Comparison of ENCODE assay signal across 22 cellular contexts in genomic region chr2:229679393-229680125, GRCh38. TPM values are rescaled to one million over a fixed set of nuclear protein-coding genes. Genes with fewer than 3 reads are reported as not detected.
A peak's percentile ranks its signal among the peaks of the same experiment; 100 is the strongest.
DNase-seq lines count a peak whose midpoint lies in the region; ATAC-seq and TF ChIP-seq lines count a peak whose summit lies in the region.
"Had no signal": no experiment of that assay in that cellular context is flagged by ENCODE, and none has a peak within 500 bp of the region (broad histone marks: within the 10 kb centered on the region; RNA-seq: fewer than 3 reads in every experiment).

No MANE protein-coding gene starts in this region.

- no TSS peak for BruUV-seq in MCF 10A (replicated peaks; lab: Mats Ljungman, UMichigan)

- H3K27me3 Mint-ChIP-seq in MCF 10A (ENCODE audit: insufficient read depth, unreplicated experiment), result no peaks in the 10 kb centered on the region

- no peaks in the 10 kb centered on the region for H3K4me1 ChIP-seq in breast epithelium
- no peaks in the 10 kb centered on the region for H3K4me1 ChIP-seq in RWPE2 (ENCODE audit: insufficient read depth, poor library complexity, severe bottlenecking)
- H3K4me1 ChIP-seq: SJSA1 had no signal

- H3K9me3 ChIP-seq in breast epithelium (no peaks in the 10 kb centered on the region), RWPE2 (ENCODE audit: severe bottlenecking) (no peaks in the 10 kb centered on the region)
- H3K9me3 ChIP-seq: SJSA1 had no signal

- DNase-seq in MCF 10A (ENCODE audit: unreplicated experiment) (peak; percentile 38), breast epithelium (ENCODE audit: low spot score in 2 of 2) (no peak), RWPE2 (ENCODE audit: low spot score) (no peak), epithelial cell of proximal tubule (ENCODE audit: low read depth) (peak; percentile 19), renal cortical epithelial cell (ENCODE audit: low read depth) (peak; percentile 88)
- DNase-seq: CD4-positive, alpha-beta memory T cell; DMS53; GDM1; GM23248; KBM-7; NCI-H1417 treated with DMSO at 0.1 percent for 48 hours; NCI-H187 treated with DMSO at 0.1 percent for 48 hours; NCI-H226; NCI-H524 treated with DMSO at 0.1 percent for 48 hours; PC-3 had no signal

- H3K9me3 Mint-ChIP-seq in MCF 10A (ENCODE audit: unreplicated experiment), result no peaks in the 10 kb centered on the region

- peaks cover 0 to 4% of the 10 kb centered on the region in 2 donors for H3K27me3 ChIP-seq in breast epithelium
- H3K27me3 ChIP-seq in RWPE2 (ENCODE audit: insufficient read depth, poor library complexity, severe bottlenecking), result peaks cover 2% of the 10 kb centered on the region
- H3K27me3 ChIP-seq: SJSA1 had no signal

- peaks cover 6% of the 10 kb centered on the region for H3K36me3 Mint-ChIP-seq in MCF 10A (ENCODE audit: insufficient read depth, unreplicated experiment)
- H3K36me3 Mint-ChIP-seq: CD4-positive, alpha-beta memory T cell had no signal

- POLR2A ChIA-PET in MCF 10A (lab: Yijun Ruan, JAX), result no interaction called here

- no peak for TF ChIP-seq CTCF in MCF 10A (IDR thresholded peaks at IDR 0.05; ENCODE audit: unreplicated experiment)
- TF ChIP-seq CTCF in breast epithelium (IDR thresholded peaks at IDR 0.05), result no peak
- TF ChIP-seq CTCF in RWPE2 (IDR thresholded peaks at IDR 0.05; ENCODE audit: poor library complexity, severe bottlenecking), result no peak
- TF ChIP-seq CTCF in epithelial cell of proximal tubule (conservative IDR thresholded peaks at IDR 0.05; ENCODE audit: low read depth, low read length), result no peak

- 0 out of 3 replicates have a peak, but pooled peaks have one; percentile 31 for ATAC-seq in RWPE2 (ENCODE audit: low read depth)
- no peak for ATAC-seq in HG02981 (IDR thresholded peaks at IDR 0.05; ENCODE audit: unreplicated experiment)
- no peak for ATAC-seq in HG03520 (IDR thresholded peaks at IDR 0.05; ENCODE audit: unreplicated experiment)
- ATAC-seq in GM19467 (IDR thresholded peaks at IDR 0.05; ENCODE audit: unreplicated experiment), result no peak
- ATAC-seq: HCT116, HepG2, PC-3 had no signal

- intact Hi-C loops in MCF 10A (cut with micrococcal nuclease) (no loop called here), breast epithelium (cut with DNase I; ENCODE audit: low total_unique reads) (no loop called here)

- H3K4me3 ChIP-seq in breast epithelium, result no peak overlapping the region
- no peak overlapping the region for H3K4me3 ChIP-seq in RWPE2 (ENCODE audit: severe bottlenecking)
- H3K4me3 ChIP-seq in epithelial cell of proximal tubule (ENCODE audit: low read depth, low read length), result no peak overlapping the region
- H3K4me3 ChIP-seq: GM23248, SJSA1 had no signal

- TF ChIP-seq POLR2A in breast epithelium (IDR thresholded peaks at IDR 0.05), result no peak

- no peaks in the 10 kb centered on the region for H3K4me1 Mint-ChIP-seq in MCF 10A (ENCODE audit: insufficient read depth, unreplicated experiment)
- H3K4me1 Mint-ChIP-seq: CD4-positive, alpha-beta memory T cell had no signal

- H3K27ac ChIP-seq in breast epithelium (no peak overlapping the region), RWPE2 (ENCODE audit: poor library complexity, severe bottlenecking) (no peak overlapping the region)
- H3K27ac ChIP-seq: 22Rv1, GM23248, SJSA1 had no signal

- no peak overlapping the region for H3K4me3 Mint-ChIP-seq in MCF 10A (ENCODE audit: unreplicated experiment)
- H3K4me3 Mint-ChIP-seq: CD4-positive, alpha-beta memory T cell had no signal

- CTCF ChIA-PET in MCF 10A (lab: Yijun Ruan, JAX), result interaction anchor here (0.8 kb wide), 1 partner anchor 70 kb away, joined by 3 read pairs; no protein-coding TSS in a partner anchor

- H3K36me3 ChIP-seq in breast epithelium (no peaks in the 10 kb centered on the region), RWPE2 (ENCODE audit: low read depth) (no peaks in the 10 kb centered on the region)
- H3K36me3 ChIP-seq: SJSA1 had no signal

- H3K27ac Mint-ChIP-seq in MCF 10A (ENCODE audit: low read depth, unreplicated experiment), result no peak overlapping the region
- H3K27ac Mint-ChIP-seq: CD4-positive, alpha-beta memory T cell had no signal

RNA-seq across cellular contexts. Expression of gene DNER, which starts 34.8 kb away (rescaled TPM):
- 49.2 and 62.6 TPM in 2 replicates for total RNA-seq in MCF 10A (2022)
- 1 to 10 TPM; 1.3 to 2.6 (median 1.6) TPM for total RNA-seq in breast epithelium
- 1.3 and 2.7 TPM in 2 replicates for total RNA-seq in epithelial cell of proximal tubule
- 1.2 TPM in 1 of 2 replicates, not detected in the other for total RNA-seq in renal cortical epithelial cell
- total RNA-seq: CD4-positive, alpha-beta memory T cell; HepG2 had no signal

Comparison
In these comparisons a context has a peak if more than half of its experiments do, and no peak if none do; other contexts are left out.
1. DNase-seq: peak in MCF 10A (single experiment), epithelial cell of proximal tubule (single experiment) and renal cortical epithelial cell (single experiment); none in breast epithelium (0 of 2) and RWPE2 (single experiment).
2. RNA of gene DNER, which starts 34.8 kb away (total RNA-seq): 49.2 to 62.6 TPM in MCF 10A; 1.3 to 2.7 TPM in epithelial cell of proximal tubule, 1.3 to 2.6 TPM in breast epithelium and 1.2 TPM in renal cortical epithelial cell; every median in the first group is over 10 times any median in the second.